In genomic region chr7:28988818-28989595, GRCh38 we compare ENCODE assay signal across 14 cellular contexts. TPM values are rescaled to one million over a fixed set of nuclear protein-coding genes. Genes with fewer than 3 reads are reported as not detected.
A peak's percentile ranks its signal among the peaks of the same experiment; 100 is the strongest.
DNase-seq lines count a peak whose midpoint lies in the region; ATAC-seq and TF ChIP-seq lines count a peak whose summit lies in the region.
"Had no signal": no experiment of that assay in that cellular context is flagged by ENCODE, and none has a peak within 500 bp of the region (broad histone marks: within the 10 kb centered on the region; RNA-seq: fewer than 3 reads in every experiment).

No MANE protein-coding gene starts in this region.

- peak overlapping the region; percentile 19 for H2BK5ac ChIP-seq in IMR-90 (ENCODE audit: low read depth, low read length, poor library complexity, severe bottlenecking)

- no peaks in the 10 kb centered on the region for H3K79me1 ChIP-seq in IMR-90 (ENCODE audit: low read depth in 1 of 2, low read length in 2 of 2)

- BruUV-seq in IMR-90 (replicated peaks; lab: Mats Ljungman, UMichigan) = no TSS peak

- H3K18ac ChIP-seq in IMR-90 (ENCODE audit: low read depth, low read length) = peak overlapping the region; percentile 1; the same call in 1 of the 2 replicates

- peak overlapping the region in 1 of 2 experiments; percentile 22; a peak in 1 of 4 replicates for H4K8ac ChIP-seq in IMR-90 (ENCODE audit: low read depth in 2 of 2, low read length in 2 of 2)

- peak overlapping the region; percentile 61 for H3K4ac ChIP-seq in IMR-90 (ENCODE audit: low read depth, low read length)

- no peaks in the 10 kb centered on the region for H4K20me1 ChIP-seq in IMR-90 (ENCODE audit: insufficient read depth, low read length)

- POLR2A ChIA-PET in IMR-90 (lab: Charles Lee; ENCODE audit: unreplicated experiment) = no interaction called here

- H3K9me1 ChIP-seq in IMR-90 (ENCODE audit: insufficient read depth, low read length) = peaks cover 15% of the 10 kb centered on the region

- H2AK5ac ChIP-seq in IMR-90 (ENCODE audit: low read depth, low read length) = peak overlapping the region; percentile 25; the same call in 1 of the 2 replicates

- H3K9me3 Mint-ChIP-seq in immature natural killer cell = no peaks in the 10 kb centered on the region
- H3K9me3 Mint-ChIP-seq: stimulated activated effector memory CD8-positive, alpha-beta T cell treated with anti-CD3 and anti-CD28 coated beads, Interleukin-12 subunit alpha, Interleukin-12 subunit beta, amount 100 ng/mL, for 72 hours had no signal

- peak overlapping the region; percentile 24; the same call in 1 of the 2 replicates for H4K91ac ChIP-seq in IMR-90 (ENCODE audit: insufficient read depth, low read depth, low read length)

- no peak overlapping the region for H3K27ac Mint-ChIP-seq in immature natural killer cell
- H3K27ac Mint-ChIP-seq: stimulated activated effector memory CD8-positive, alpha-beta T cell treated with anti-CD3 and anti-CD28 coated beads, Interleukin-12 subunit alpha, Interleukin-12 subunit beta, amount 100 ng/mL, for 72 hours had no signal

- H3K36me3 Mint-ChIP-seq in immature natural killer cell = no peaks in the 10 kb centered on the region
- H3K36me3 Mint-ChIP-seq: stimulated activated effector memory CD8-positive, alpha-beta T cell treated with anti-CD3 and anti-CD28 coated beads, Interleukin-12 subunit alpha, Interleukin-12 subunit beta, amount 100 ng/mL, for 72 hours had no signal

- peak overlapping the region; percentile 59 for H2BK120ac ChIP-seq in IMR-90 (ENCODE audit: low read depth, low read length)

- WGBS in IMR-90 (ENCODE audit: extremely low coverage in 2 of 2, insufficient read length in 1 of 2), 2 experiments = 0% methylated on average over 2 of the region's 6 CpGs; no CpG with 5 or more reads in 1 of the 2 experiments
- 90 to 92% methylated on average over 2 to 5 of the region's 6 CpGs for WGBS in mesodermal cell (ENCODE audit: insufficient coverage in 2 of 2), 2 experiments

- peak overlapping the region; percentile 18 for H2AFZ ChIP-seq in IMR-90 (replicated peaks; ENCODE audit: low read length, poor library complexity)

- H3K4me1 ChIP-seq in IMR-90 (ENCODE audit: control insufficient read depth, insufficient read depth, low read length) (peaks cover 22% of the 10 kb centered on the region), mesodermal cell (ENCODE audit: control insufficient read depth, insufficient read depth, low read length, poor library complexity, severe bottlenecking) (peaks cover 46% of the 10 kb centered on the region)

- ATAC-seq in IMR-90 (ENCODE audit: low read depth) = peak; percentile 33
- ATAC-seq in GM21367 (IDR thresholded peaks at IDR 0.05; ENCODE audit: unreplicated experiment) = no peak
- ATAC-seq: activated CD4-positive, CD25-positive, alpha-beta regulatory T cell treated with anti-CD3 and anti-CD28 coated beads, Interleukin-2, amount 50 U/mL, for 24 hours; left lobe of liver; stimulated activated effector memory CD8-positive, alpha-beta T cell treated with anti-CD3 and anti-CD28 coated beads, Interleukin-12 subunit alpha, Interleukin-12 subunit beta, amount 100 ng/mL, for 72 hours had no signal

- H4K5ac ChIP-seq in IMR-90 (ENCODE audit: low read depth, low read length) = no peak overlapping the region

- peaks cover 5 to 7% (median 7%) of the 10 kb centered on the region in 3 donors for H3K27me3 Mint-ChIP-seq in immature natural killer cell (ENCODE audit: low read depth in 3 of 3)

- no peak overlapping the region for H3K4me3 Mint-ChIP-seq in immature natural killer cell
- H3K4me3 Mint-ChIP-seq: stimulated activated effector memory CD8-positive, alpha-beta T cell treated with anti-CD3 and anti-CD28 coated beads, Interleukin-12 subunit alpha, Interleukin-12 subunit beta, amount 100 ng/mL, for 72 hours had no signal

- peak; percentile 85 for DNase-seq in A172 (ENCODE audit: low spot score)
- DNase-seq in IMR-90 = peak; percentile 93
- DNase-seq in epithelial cell of esophagus (ENCODE audit: low read depth) = peak; percentile 94
- no peak for DNase-seq in immature natural killer cell
- DNase-seq in NCI-H146 (lab: John Stamatoyannopoulos, UW) = no peak
- no peak for DNase-seq in NCI-H187 (lab: John Stamatoyannopoulos, UW)
- DNase-seq: activated naive CD4-positive, alpha-beta T cell treated with Interleukin-2 at 50 U/mL for 16 hours; AML-193; NCI-H2029 had no signal

- H3K27ac ChIP-seq in IMR-90 (ENCODE audit: insufficient read depth, low read length) = no peak overlapping the region
- H3K27ac ChIP-seq in mesodermal cell (ENCODE audit: low read depth, low read length, severe bottlenecking) = peak overlapping the region; percentile 47

- dilution Hi-C loops in IMR-90 (cut with HindIII; ENCODE audit: low sequenced_read_pairs, unreplicated experiment) = no loop called here

- no peak for TF ChIP-seq CTCF in IMR-90 (conservative IDR thresholded peaks at IDR 0.05; ENCODE audit: low read depth, low read length)
- no peak for TF ChIP-seq CTCF in epithelial cell of esophagus (IDR thresholded peaks at IDR 0.05; ENCODE audit: insufficient read depth, low read depth, low read length, missing control alignments)

- CTCF ChIA-PET in IMR-90 (lab: Yijun Ruan, JAX) = interaction anchor here (0.6 kb wide), 1 partner anchor 176 kb away, joined by 3 read pairs; no protein-coding TSS in a partner anchor

- H3K27me3 ChIP-seq in IMR-90 (ENCODE audit: control insufficient read depth, insufficient read depth, low read length) = peaks cover 2% of the 10 kb centered on the region

- 0 out of 3 replicates have a peak overlapping the region, but pooled peaks have one; percentile 12 for H2BK15ac ChIP-seq in IMR-90 (ENCODE audit: low read depth, low read length)

- H3K14ac ChIP-seq in IMR-90 (replicated peaks; ENCODE audit: low read depth, low read length) = 0 out of 2 replicates have a peak overlapping the region, but pooled peaks have one; percentile 3

- no peaks in the 10 kb centered on the region for H3K36me3 ChIP-seq in IMR-90 (ENCODE audit: control insufficient read depth, insufficient read depth, low read length)
- H3K36me3 ChIP-seq in mesodermal cell (ENCODE audit: control insufficient read depth, insufficient read depth, low read length) = no peaks in the 10 kb centered on the region

- no peak overlapping the region for H3K9ac ChIP-seq in IMR-90 (ENCODE audit: low read depth, low read length)

- H3K56ac ChIP-seq in IMR-90 (ENCODE audit: extremely low read depth, insufficient read depth, low read length) = no peak overlapping the region

- intact Hi-C loops in IMR-90 (cut with micrococcal nuclease) = loop anchor here (2.0 kb wide), 1 partner anchor 30 kb away; the partner anchor contains the start of gene TRIL

- no peak overlapping the region for H2AK9ac ChIP-seq in IMR-90 (replicated peaks; ENCODE audit: low read depth, low read length, poor library complexity)

- in situ Hi-C loops in IMR-90 (cut with MboI; ENCODE audit: low sequenced_read_pairs) = no loop called here

- peak overlapping the region; percentile 81 for H2BK20ac ChIP-seq in IMR-90 (ENCODE audit: low read depth, low read length)

- TF ChIP-seq POLR2A in IMR-90 (IDR thresholded peaks at IDR 0.05; ENCODE audit: low read depth, low read length) = no peak

- no peak for TF ChIP-seq RAD21 in IMR-90 (IDR thresholded peaks at IDR 0.05; ENCODE audit: low read length)

- H3K9me3 ChIP-seq in IMR-90 (ENCODE audit: control insufficient read depth, insufficient read depth, low read length) (no peaks in the 10 kb centered on the region), mesodermal cell (ENCODE audit: control insufficient read depth, low read length) (peaks cover 12% of the 10 kb centered on the region)

- no peaks in the 10 kb centered on the region for H3K4me1 Mint-ChIP-seq in immature natural killer cell
- H3K4me1 Mint-ChIP-seq: stimulated activated effector memory CD8-positive, alpha-beta T cell treated with anti-CD3 and anti-CD28 coated beads, Interleukin-12 subunit alpha, Interleukin-12 subunit beta, amount 100 ng/mL, for 72 hours had no signal

- no peak overlapping the region; the same call in 1 of the 2 replicates for H3K4me2 ChIP-seq in IMR-90 (ENCODE audit: low read depth, low read length)

- H3K4me3 ChIP-seq in IMR-90 (ENCODE audit: insufficient read depth, low read depth, low read length) (no peak overlapping the region), epithelial cell of esophagus (ENCODE audit: low read length) (no peak overlapping the region), mesodermal cell (ENCODE audit: extremely low read depth, insufficient read depth, low read length, poor library complexity, severe bottlenecking) (no peak overlapping the region)

- H3K23ac ChIP-seq in IMR-90 (ENCODE audit: low read depth, low read length) = 0 out of 2 replicates have a peak overlapping the region, but pooled peaks have one; percentile 8

TF ChIP-seq in IMR-90, 13 proteins besides CTCF, POLR2A, EP300 and RAD21 (continues in another document):
- peak; percentile 20 for TF ChIP-seq RCOR1 (IDR thresholded peaks at IDR 0.05; ENCODE audit: insufficient replicate concordance, low read length)
- TF ChIP-seq RFX5 (IDR thresholded peaks at IDR 0.05; ENCODE audit: low read depth, low read length) = no peak
- peak; percentile 56 for TF ChIP-seq BHLHE40 (IDR thresholded peaks at IDR 0.05; ENCODE audit: low read depth, low read length)
- no peak for TF ChIP-seq CHD1 (IDR thresholded peaks at IDR 0.05; ENCODE audit: low read depth, low read length)
- 0 out of 2 replicates have a peak, but pooled peaks have one; percentile 25 for TF ChIP-seq MXI1 (IDR thresholded peaks at IDR 0.05; ENCODE audit: borderline replicate concordance, low read depth, low read length)
- peak; percentile 60 for TF ChIP-seq CEBPB (IDR thresholded peaks at IDR 0.05; ENCODE audit: low read depth, low read length)
- no peak for TF ChIP-seq ELK1 (IDR thresholded peaks at IDR 0.05; ENCODE audit: borderline replicate concordance, low read depth, low read length)
- peak; percentile 66 for TF ChIP-seq FOS (IDR thresholded peaks at IDR 0.05; ENCODE audit: low read depth, low read length)
- TF ChIP-seq MAZ (IDR thresholded peaks at IDR 0.05; ENCODE audit: borderline replicate concordance, low read depth, low read length) = no peak

RNA-seq across cellular contexts. Expression of gene TRIL, which starts 30.9 kb away (rescaled TPM):
- not detected in 2 replicates for total RNA-seq in A172 (2014; rRNA removed; shearing (Covaris generic))
- under 0.01 TPM in 2 replicates for total RNA-seq in IMR-90 (2012; rRNA removed)
- polyA plus RNA-seq in IMR-90 (2012; rRNA removed) (0.04 and 0.09 TPM in 2 replicates), immature natural killer cell (not detected)
- 0.06 and 0.10 TPM in 2 replicates for polyA plus RNA-seq in IMR-90 (2012; cell fraction: cytosol; rRNA removed)
- polyA plus RNA-seq in IMR-90 (2012; cell fraction: nucleus; rRNA removed; ENCODE audit: low replicate concordance) = 0.01 and 0.02 TPM in 2 replicates
- polyA plus RNA-seq in mesodermal cell (2013, experiment 1 of 2) = 15.1 TPM
- polyA plus RNA-seq in mesodermal cell (2013, experiment 2 of 2) = 12.8 TPM

Comparison
In these comparisons a context has a peak if more than half of its experiments do, and no peak if none do; other contexts are left out.
1. DNase-seq: peak in A172 (single experiment), IMR-90 (single experiment) and epithelial cell of esophagus (single experiment); none in immature natural killer cell (0 of 3), NCI-H146 (single experiment) and NCI-H187 (0 of 2).